17 cellular contexts compared by ENCODE assay signal in the genomic region with DNA sequence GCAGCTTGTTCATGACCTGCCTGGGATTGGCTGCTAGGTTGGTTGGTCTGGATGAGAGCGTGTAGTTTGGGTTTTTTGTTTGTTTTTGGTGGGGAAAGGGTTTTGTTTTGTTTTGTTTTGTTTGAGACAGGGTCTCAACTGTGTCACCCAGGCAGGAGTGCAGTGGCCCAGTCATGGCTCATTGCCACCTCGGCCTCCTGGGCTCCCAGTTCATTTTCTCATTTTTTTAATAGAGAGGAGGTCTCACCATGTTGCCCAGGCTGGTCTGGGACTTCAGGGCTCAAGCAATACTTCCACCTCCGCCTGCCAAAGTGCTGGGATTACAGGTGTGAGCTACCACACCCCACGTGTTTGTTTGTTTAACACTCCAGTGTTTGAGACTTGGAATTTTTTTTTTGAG. TPM values are rescaled to one million over a fixed set of nuclear protein-coding genes. Genes with fewer than 3 reads are reported as not detected.
A peak's percentile ranks its signal among the peaks of the same experiment; 100 is the strongest.
DNase-seq lines count a peak whose midpoint lies in the region; FAIRE-seq and TF ChIP-seq lines count a peak whose summit lies in the region.
"Had no signal": no experiment of that assay in that cellular context is flagged by ENCODE, and none has a peak within 500 bp of the region (broad histone marks: within the 10 kb centered on the region; RNA-seq: fewer than 3 reads in every experiment).

No MANE protein-coding gene starts in this region.

- H3K9me3 Mint-ChIP-seq in T-helper 1 cell treated with Interleukin-12 subunit alpha and Interleukin-12 subunit beta and Interleukin-4 antibody, amounts not matched to agents 30 μg/mL and 1 μg/mL, for 36 hours, result no peaks in the 10 kb centered on the region
- H3K9me3 Mint-ChIP-seq in astrocyte (ENCODE audit: unreplicated experiment), result no peaks in the 10 kb centered on the region
- H3K9me3 Mint-ChIP-seq in neural crest cell, result no peaks in the 10 kb centered on the region

- H3K36me3 Mint-ChIP-seq in T-helper 1 cell treated with Interleukin-12 subunit alpha and Interleukin-12 subunit beta and Interleukin-4 antibody, amounts not matched to agents 30 μg/mL and 1 μg/mL, for 36 hours (ENCODE audit: low read depth), result peaks cover 18% of the 10 kb centered on the region
- H3K36me3 Mint-ChIP-seq in astrocyte (ENCODE audit: low read depth, unreplicated experiment) (peaks cover 11% of the 10 kb centered on the region), neural crest cell (ENCODE audit: low read depth) (peaks cover 8% of the 10 kb centered on the region)

- DNase-seq in T-helper 1 cell (no peak), GM23248 (no peak), astrocyte (ENCODE audit: low read depth) (no peak), neural crest cell (ENCODE audit: low read depth, low spot score) (no peak), NCI-H146 (lab: John Stamatoyannopoulos, UW) (no peak), AG08395 (ENCODE audit: low spot score) (no peak), MM.1S (no peak)
- DNase-seq: 8988T; activated CD4-positive, alpha-beta T cell treated with anti-CD3 and anti-CD28 coated beads for 1 hour; activated naive CD4-positive, alpha-beta T cell treated with anti-CD3 and anti-CD28 coated beads, Interleukin-2, amount 50 U/mL, for 16 hours; cortex of kidney; foreskin fibroblast; NCI-H187; NCI-H774; SJCRH30 had no signal

- no peaks in the 10 kb centered on the region for H3K27me3 ChIP-seq in GM23248 (replicated peaks; ENCODE audit: insufficient read depth)
- no peaks in the 10 kb centered on the region for H3K27me3 ChIP-seq in astrocyte (ENCODE audit: insufficient read depth, low read length)
- no peaks in the 10 kb centered on the region for H3K27me3 ChIP-seq in MM.1S (replicated peaks; ENCODE audit: insufficient read depth, low read length)
- H3K27me3 ChIP-seq: SJCRH30 had no signal

- H3K4me2 ChIP-seq in GM23248 (ENCODE audit: unreplicated experiment) (peak overlapping the region; percentile 92), astrocyte (ENCODE audit: low read length) (peak overlapping the region; percentile 56), MM.1S (ENCODE audit: low read depth, low read length) (no peak overlapping the region)

- no peak for FAIRE-seq in astrocyte (lab: Jason Lieb, UNC)
- FAIRE-seq: GM12892 had no signal

- peaks cover 50% of the 10 kb centered on the region for H3K4me1 ChIP-seq in GM23248 (ENCODE audit: insufficient read depth)
- H3K4me1 ChIP-seq in astrocyte (ENCODE audit: insufficient read depth, low read length), result peaks cover 35% of the 10 kb centered on the region
- no peaks in the 10 kb centered on the region for H3K4me1 ChIP-seq in MM.1S (ENCODE audit: low read length)

- peaks cover 46% of the 10 kb centered on the region for H3K4me1 Mint-ChIP-seq in T-helper 1 cell treated with Interleukin-12 subunit alpha and Interleukin-12 subunit beta and Interleukin-4 antibody, amounts not matched to agents 30 μg/mL and 1 μg/mL, for 36 hours (ENCODE audit: low read depth)
- H3K4me1 Mint-ChIP-seq in astrocyte (ENCODE audit: low read depth, unreplicated experiment), result peaks cover 37% of the 10 kb centered on the region
- H3K4me1 Mint-ChIP-seq in neural crest cell, result peaks cover 46% of the 10 kb centered on the region

- H3K4me3 ChIP-seq in GM23248, result peak overlapping the region; percentile 95
- no peak overlapping the region for H3K4me3 ChIP-seq in astrocyte (ENCODE audit: insufficient read depth, low read depth, low read length)
- no peak overlapping the region for H3K4me3 ChIP-seq in MM.1S (ENCODE audit: low read length)
- H3K4me3 ChIP-seq: SJCRH30 had no signal

- TF ChIP-seq CTCF in astrocyte (IDR thresholded peaks at IDR 0.05; ENCODE audit: insufficient read depth, low read depth, low read length), result no peak
- TF ChIP-seq CTCF in neural crest cell (conservative IDR thresholded peaks at IDR 0.05), result no peak
- TF ChIP-seq CTCF in MM.1S (IDR thresholded peaks at IDR 0.05; ENCODE audit: low read length), result no peak

- H3K9me3 ChIP-seq in GM23248 (ENCODE audit: low read depth), result no peaks in the 10 kb centered on the region
- H3K9me3 ChIP-seq in astrocyte (ENCODE audit: insufficient read depth, low read depth, low read length), result no peaks in the 10 kb centered on the region
- no peaks in the 10 kb centered on the region for H3K9me3 ChIP-seq in MM.1S (replicated peaks; ENCODE audit: insufficient read depth, low read length)
- H3K9me3 ChIP-seq: SJCRH30 had no signal

- peaks cover 83% of the 10 kb centered on the region for H3K79me2 ChIP-seq in GM23248 (ENCODE audit: insufficient read depth)
- H3K79me2 ChIP-seq in astrocyte (ENCODE audit: insufficient read depth, low read length), result peaks cover 80% of the 10 kb centered on the region
- peaks cover 77% of the 10 kb centered on the region for H3K79me2 ChIP-seq in MM.1S (ENCODE audit: low read length)

- H4K20me1 ChIP-seq in GM23248 (ENCODE audit: insufficient read depth) (no peaks in the 10 kb centered on the region), astrocyte (ENCODE audit: insufficient read depth, low read length) (peaks cover 31% of the 10 kb centered on the region), MM.1S (ENCODE audit: insufficient read depth, low read length) (no peaks in the 10 kb centered on the region)

- H3K27ac ChIP-seq in GM23248, result no peak overlapping the region
- H3K27ac ChIP-seq in astrocyte (ENCODE audit: low read depth, low read length), result no peak overlapping the region
- H3K27ac ChIP-seq in MM.1S (ENCODE audit: low read length), result no peak overlapping the region
- H3K27ac ChIP-seq: SJCRH30 had no signal

- peaks cover 14% of the 10 kb centered on the region; the same call in 1 of the 2 replicates for H3K36me3 ChIP-seq in GM23248 (ENCODE audit: low read depth)
- H3K36me3 ChIP-seq in astrocyte (ENCODE audit: insufficient read depth, low read length), result peaks cover 12% of the 10 kb centered on the region
- no peaks in the 10 kb centered on the region for H3K36me3 ChIP-seq in MM.1S (replicated peaks; ENCODE audit: insufficient read depth, low read length)

- in situ Hi-C loops in GM23248 (cut with MboI), result loop anchor here (25.0 kb wide), 1 partner anchor 344 kb away; a partner anchor contains a TSS

- H2AFZ ChIP-seq in GM23248 (no peak overlapping the region), astrocyte (ENCODE audit: low read depth, low read length) (no peak overlapping the region), MM.1S (ENCODE audit: low read length) (no peak overlapping the region)

- H3K4me3 Mint-ChIP-seq in T-helper 1 cell treated with Interleukin-12 subunit alpha and Interleukin-12 subunit beta and Interleukin-4 antibody, amounts not matched to agents 30 μg/mL and 1 μg/mL, for 36 hours, result no peak overlapping the region
- H3K4me3 Mint-ChIP-seq in astrocyte (ENCODE audit: unreplicated experiment) (peak overlapping the region; percentile 98), neural crest cell (peak overlapping the region; percentile 54)

- WGBS in GM23248 (ENCODE audit: low coverage in 1 of 2, low lambda C conversion rate in 2 of 2, missing lambda C conversion rate in 2 of 2), 2 experiments, result 96 to 98% methylated on average over 4 of the region's 4 CpGs

- peak overlapping the region; percentile 2 for H3K27ac Mint-ChIP-seq in T-helper 1 cell treated with Interleukin-12 subunit alpha and Interleukin-12 subunit beta and Interleukin-4 antibody, amounts not matched to agents 30 μg/mL and 1 μg/mL, for 36 hours
- H3K27ac Mint-ChIP-seq in astrocyte (ENCODE audit: unreplicated experiment), result peak overlapping the region; percentile 3
- no peak overlapping the region for H3K27ac Mint-ChIP-seq in neural crest cell (ENCODE audit: unreplicated experiment)

- peak overlapping the region; percentile 95; the same call in 1 of the 2 replicates for H3K9ac ChIP-seq in GM23248
- peak overlapping the region; percentile 11 for H3K9ac ChIP-seq in astrocyte (ENCODE audit: low read length)
- no peak overlapping the region for H3K9ac ChIP-seq in MM.1S (ENCODE audit: low read length)

- H3K27me3 Mint-ChIP-seq in T-helper 1 cell treated with Interleukin-12 subunit alpha and Interleukin-12 subunit beta and Interleukin-4 antibody, amounts not matched to agents 30 μg/mL and 1 μg/mL, for 36 hours (ENCODE audit: low read depth), result no peaks in the 10 kb centered on the region
- H3K27me3 Mint-ChIP-seq in astrocyte (ENCODE audit: low read depth, unreplicated experiment) (no peaks in the 10 kb centered on the region), neural crest cell (ENCODE audit: low read depth) (no peaks in the 10 kb centered on the region)

- H3K9me2 ChIP-seq in GM23248 (ENCODE audit: insufficient read depth), result no peaks in the 10 kb centered on the region
- no peaks in the 10 kb centered on the region for H3K9me2 ChIP-seq in MM.1S (replicated peaks; ENCODE audit: insufficient read depth, low read length)

- H3F3A ChIP-seq in GM23248 (ENCODE audit: insufficient read depth) (peaks cover 47% of the 10 kb centered on the region), MM.1S (ENCODE audit: insufficient read depth, low read length) (no peaks in the 10 kb centered on the region)

RNA-seq across cellular contexts. Expression of a gene that starts 3.8 kb away (rescaled TPM):
- total RNA-seq in GM23248 (2014; rRNA removed; shearing (Covaris generic)), result 391 and 475 TPM in 2 replicates
- 174 and 181 TPM in 2 replicates for polyA plus RNA-seq in GM23248 (2016; fragmentation: Nextera tagmentation; extraction: Ambion mirVana)
- total RNA-seq in astrocyte (561 and 591 TPM in 2 replicates), neural crest cell (518 and 528 TPM in 2 replicates)
